Comparison of ENCODE assay signal across 20 cellular contexts in genomic region chr10:132027423-132027983, GRCh38. TPM values are rescaled to one million over a fixed set of nuclear protein-coding genes. Genes with fewer than 3 reads are reported as not detected.
DNase-seq lines count a peak whose midpoint lies in the region; TF ChIP-seq lines count a peak whose summit lies in the region.
"Had no signal": no experiment of that assay in that cellular context is flagged by ENCODE, and none has a peak within 500 bp of the region (broad histone marks: within the 10 kb centered on the region; RNA-seq: fewer than 3 reads in every experiment).

No MANE protein-coding gene starts in this region.

- H4K8ac ChIP-seq in mesendoderm (ENCODE audit: low read depth, low read length): no peak overlapping the region

- H3K4ac ChIP-seq in mesendoderm (ENCODE audit: low read depth, low read length): no peak overlapping the region

- H3K4me1 ChIP-seq in mesendoderm (ENCODE audit: control insufficient read depth, low read depth, low read length): no peaks in the 10 kb centered on the region
- H3K4me1 ChIP-seq: SJCRH30 had no signal

- no peaks in the 10 kb centered on the region for H3K79me2 ChIP-seq in mesendoderm (ENCODE audit: control insufficient read depth, insufficient read depth, low read length)

- no peak overlapping the region for H3K18ac ChIP-seq in mesendoderm (ENCODE audit: low read length)

- H3K36me3 ChIP-seq in mesendoderm (ENCODE audit: control insufficient read depth, insufficient read depth, low read length): no peaks in the 10 kb centered on the region
- H3K36me3 ChIP-seq: cardiac muscle cell, SJCRH30 had no signal

- H2BK5ac ChIP-seq in mesendoderm (ENCODE audit: low read length): no peak overlapping the region

- no peak overlapping the region for H4K5ac ChIP-seq in mesendoderm (ENCODE audit: low read length)

- DNase-seq in Caki2 (ENCODE audit: low read depth) (peak; percentile 6), LHCN-M2 (ENCODE audit: low read depth) (peak; percentile 64), choroid plexus epithelial cell (ENCODE audit: low read depth) (peak; percentile 53), mesendoderm (peak; percentile 54), SW 1271 (lab: John Stamatoyannopoulos, UW) (no peak), GM10266 (ENCODE audit: extremely low spot score) (no peak), NCI-H1694 (lab: John Stamatoyannopoulos, UW) (no peak)
- no peak for DNase-seq in effector CD4-positive, alpha-beta T cell
- DNase-seq: activated B cell treated with CpG ODN at 0.5 μM for 24 hours; activated naive CD8-positive, alpha-beta T cell treated with anti-CD3 and anti-CD28 coated beads, Interleukin-2, amount 50 U/mL, for 24 hours; erythroblast; head of caudate nucleus; mammary epithelial cell; naive thymus-derived CD4-positive, alpha-beta T cell; NCI-H2029 treated with DMSO at 0.1 percent for 48 hours; SJCRH30; small intestine; stimulated activated CD4-positive, alpha-beta T cell treated with anti-CD3 and anti-CD28 coated beads, Interleukin-4, amount 100 ng/mL, for 24 hours; T-helper 2 cell had no signal

- H3K9ac ChIP-seq in mesendoderm (ENCODE audit: low read length): no peak overlapping the region

- H3K79me1 ChIP-seq in mesendoderm (ENCODE audit: low read length): no peaks in the 10 kb centered on the region

- no peaks in the 10 kb centered on the region for H3K27me3 ChIP-seq in mesendoderm (ENCODE audit: insufficient read depth, low read length, poor library complexity)
- H3K27me3 ChIP-seq: SJCRH30 had no signal

- H3K56ac ChIP-seq in mesendoderm (ENCODE audit: low read length): no peak overlapping the region

- in situ Hi-C loops in Caki2 (cut with HindIII; ENCODE audit: low pct_unique_long_range_greater_than_20kb, low sequenced_read_pairs): no loop called here

- H3K4me2 ChIP-seq in mesendoderm (ENCODE audit: low read length): no peak overlapping the region

- no CpG with 5 or more reads among the region's 3 CpGs for WGBS in mesendoderm (ENCODE audit: extremely low coverage, insufficient coverage, low lambda C conversion rate)

- no peak overlapping the region for H2BK120ac ChIP-seq in mesendoderm (ENCODE audit: low read depth, low read length)

- H3K4me3 ChIP-seq in choroid plexus epithelial cell (ENCODE audit: low read depth, low read length): no peak overlapping the region
- no peak overlapping the region for H3K4me3 ChIP-seq in mesendoderm (ENCODE audit: low read length)
- H3K4me3 ChIP-seq: cardiac muscle cell, SJCRH30 had no signal

- no peak overlapping the region for H2BK15ac ChIP-seq in mesendoderm (replicated peaks; ENCODE audit: low read depth)

- no peak overlapping the region for H3K27ac ChIP-seq in mesendoderm (ENCODE audit: low read depth, low read length)
- H3K27ac ChIP-seq: cardiac muscle cell, SJCRH30 had no signal

- H3K23ac ChIP-seq in mesendoderm (ENCODE audit: low read length): no peak overlapping the region

- H2AK5ac ChIP-seq in mesendoderm (ENCODE audit: low read length): no peak overlapping the region

- TF ChIP-seq CTCF in choroid plexus epithelial cell (conservative IDR thresholded peaks at IDR 0.05; ENCODE audit: low read depth, low read length) (no peak), GM10266 (IDR thresholded peaks at IDR 0.05; ENCODE audit: control insufficient read depth, insufficient read depth, low read depth, missing control alignments) (no peak)

RNA-seq across cellular contexts. Expression of gene JAKMIP3, which starts 38.2 kb away (rescaled TPM):
- 0.54 and 1.9 TPM in 2 replicates for total RNA-seq in Caki2 (2014; rRNA removed; shearing (Covaris generic); ENCODE audit: low replicate concordance)
- total RNA-seq in LHCN-M2 (2014; rRNA removed): not detected in 2 replicates
- 0.04 TPM for polyA plus RNA-seq in LHCN-M2 (2012)
- 0.18 TPM for polyA plus RNA-seq in mesendoderm (2013, experiment 1 of 2)
- polyA plus RNA-seq in mesendoderm (2013, experiment 2 of 2): 0.24 TPM
- total RNA-seq: SJCRH30 had no signal

RNA-seq across cellular contexts. Expression of gene BNIP3, which starts 45.8 kb away (rescaled TPM):
- total RNA-seq in Caki2 (2014; rRNA removed; shearing (Covaris generic); ENCODE audit: low replicate concordance): 564 and 575 TPM in 2 replicates
- 425 and 456 TPM in 2 replicates for total RNA-seq in LHCN-M2 (2014; rRNA removed)
- polyA plus RNA-seq in LHCN-M2 (2012): 123 TPM
- polyA plus RNA-seq in mesendoderm (2013, experiment 1 of 2): 10.7 TPM
- 10.4 TPM for polyA plus RNA-seq in mesendoderm (2013, experiment 2 of 2)

Comparison
In these comparisons a context has a peak if more than half of its experiments do, and no peak if none do; other contexts are left out.
1. DNase-seq: peak in Caki2 (single experiment), LHCN-M2 (single experiment), choroid plexus epithelial cell (single experiment) and mesendoderm (single experiment); none in effector CD4-positive, alpha-beta T cell (single experiment), SW 1271 (0 of 2), GM10266 (single experiment) and NCI-H1694 (single experiment).